18 cellular contexts compared by ENCODE assay signal in genomic region chr11:65067446-65067845, GRCh38.
"Had no signal": no experiment of that assay in that cellular context is flagged by ENCODE, and none has a peak within 500 bp of the region (broad histone marks: within the 10 kb centered on the region; RNA-seq: fewer than 3 reads in every experiment).

No MANE protein-coding gene starts in this region.

- H3K4me3 ChIP-seq: breast epithelium, tibial artery had no signal

- H3K27me3 Mint-ChIP-seq: activated naive CD8-positive, alpha-beta T cell treated with anti-CD3 and anti-CD28 coated beads, Interleukin-2, amount 50 U/mL, for 24 hours; stimulated activated memory B cell treated with anti-CD40 and anti-IgM and Interleukin-4, amounts not matched to agents 10 μg/mL and 1 μg/mL and 100 μg/mL, for 72 hours had no signal

- H3K27me3 ChIP-seq: breast epithelium had no signal

- H3K4me1 Mint-ChIP-seq: activated naive CD8-positive, alpha-beta T cell treated with anti-CD3 and anti-CD28 coated beads, Interleukin-2, amount 50 U/mL, for 24 hours; immature natural killer cell had no signal

- ATAC-seq: activated naive CD8-positive, alpha-beta T cell treated with anti-CD3 and anti-CD28 coated beads, Interleukin-2, amount 50 U/mL, for 24 hours; left colon; stimulated activated memory B cell treated with anti-CD40 and anti-IgM and Interleukin-4, amounts not matched to agents 10 μg/mL and 1 μg/mL and 100 μg/mL, for 72 hours had no signal

- H3K36me3 ChIP-seq: breast epithelium, tibial artery had no signal

- H3K79me2 ChIP-seq: parathyroid adenoma had no signal

- DNase-seq: activated CD4-positive, alpha-beta T cell treated with anti-CD3 and anti-CD28 coated beads, Interleukin-2, amount 50 U/mL, for 1 hour; activated CD8-positive, alpha-beta memory T cell treated with anti-CD3 and anti-CD28 coated beads for 24 hours; activated naive CD4-positive, alpha-beta T cell; activated naive CD8-positive, alpha-beta T cell treated with anti-CD3 and anti-CD28 coated beads, Interleukin-2, amount 50 U/mL, for 24 hours; aorta; dermis blood vessel endothelial cell; foreskin melanocyte; immature natural killer cell; left colon; naive B cell; stimulated activated CD4-positive, alpha-beta T cell treated with anti-CD3 and anti-CD28 coated beads, Interleukin-12 subunit alpha, Interleukin-12 subunit beta, amount 100 ng/mL, for 4 hours; stimulated activated CD4-positive, alpha-beta T cell treated with anti-CD3 and anti-CD28 coated beads, Interleukin-2, amount 100 ng/mL, for 24 hours; tibial artery had no signal

- H3K9me3 ChIP-seq: breast epithelium, tibial artery had no signal

- H3K27ac ChIP-seq: breast epithelium, epithelial cell of prostate, parathyroid adenoma, tibial artery had no signal

- H3K9me3 Mint-ChIP-seq: activated naive CD8-positive, alpha-beta T cell treated with anti-CD3 and anti-CD28 coated beads, Interleukin-2, amount 50 U/mL, for 24 hours; immature natural killer cell; naive B cell; stimulated activated memory B cell treated with anti-CD40 and anti-IgM and Interleukin-4, amounts not matched to agents 10 μg/mL and 1 μg/mL and 100 μg/mL, for 72 hours; T-helper 2 cell treated with Interferon-gamma antibody and Interleukin-4, amounts not matched to agents 5 μg/mL and 100 μg/mL, for 36 hours had no signal

- H3K27ac Mint-ChIP-seq: activated naive CD8-positive, alpha-beta T cell treated with anti-CD3 and anti-CD28 coated beads, Interleukin-2, amount 50 U/mL, for 24 hours; immature natural killer cell; naive B cell; stimulated activated memory B cell treated with anti-CD40 and anti-IgM and Interleukin-4, amounts not matched to agents 10 μg/mL and 1 μg/mL and 100 μg/mL, for 72 hours; T-helper 2 cell treated with Interferon-gamma antibody and Interleukin-4, amounts not matched to agents 5 μg/mL and 100 μg/mL, for 36 hours had no signal

- H2AFZ ChIP-seq: parathyroid adenoma had no signal

- H3K36me3 Mint-ChIP-seq: immature natural killer cell; naive B cell; stimulated activated memory B cell treated with anti-CD40 and anti-IgM and Interleukin-4, amounts not matched to agents 10 μg/mL and 1 μg/mL and 100 μg/mL, for 72 hours had no signal

- H3K4me1 ChIP-seq: breast epithelium, parathyroid adenoma, tibial artery had no signal

- H3K4me3 Mint-ChIP-seq: activated naive CD8-positive, alpha-beta T cell treated with anti-CD3 and anti-CD28 coated beads, Interleukin-2, amount 50 U/mL, for 24 hours; immature natural killer cell; stimulated activated memory B cell treated with anti-CD40 and anti-IgM and Interleukin-4, amounts not matched to agents 10 μg/mL and 1 μg/mL and 100 μg/mL, for 72 hours; T-helper 2 cell treated with Interferon-gamma antibody and Interleukin-4, amounts not matched to agents 5 μg/mL and 100 μg/mL, for 36 hours had no signal
